In the genomic region with DNA sequence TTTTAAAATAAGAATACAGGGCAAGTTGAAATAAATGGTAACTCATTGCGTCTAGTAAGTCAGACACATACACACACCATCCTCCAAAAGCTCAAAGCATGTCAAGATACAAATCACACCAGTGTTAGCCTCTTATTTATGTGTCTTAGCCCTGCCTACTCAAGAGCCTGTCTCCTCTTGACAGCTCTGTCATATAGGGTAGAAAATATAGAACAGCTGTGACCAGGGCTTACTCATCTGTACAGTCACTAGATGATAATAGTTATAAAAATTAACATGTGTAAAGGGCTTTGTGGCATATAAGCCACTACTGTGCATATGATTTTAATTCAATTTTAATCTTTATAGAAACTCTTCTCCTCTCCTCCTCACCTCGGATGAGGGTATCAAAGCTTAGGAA, we compare ENCODE assay signal across 5 cellular contexts. TPM values are rescaled to one million over a fixed set of nuclear protein-coding genes. Genes with fewer than 3 reads are reported as not detected.
"Had no signal": no experiment of that assay in that cellular context is flagged by ENCODE, and none has a peak within 500 bp of the region (broad histone marks: within the 10 kb centered on the region; RNA-seq: fewer than 3 reads in every experiment).

No MANE protein-coding gene starts in this region.

RNA-seq across cellular contexts. Expression of gene NUDT4B, which starts 7.7 kb away (rescaled TPM):
- total RNA-seq: activated naive CD8-positive, alpha-beta T cell treated with anti-CD3 and anti-CD28 coated beads, Interleukin-2, amount 10 ng/mL, durations not matched to agents 7 days and 5 days; cardiac septum; T-helper 1 cell treated with Interleukin-12 subunit alpha and Interleukin-12 subunit beta and Interleukin-4 antibody, amounts not matched to agents 30 ng/mL and 1 ng/mL, for 36 hours; T-helper 17 cell; WTC11 had no signal
